In genomic region chr16:29248306-29248960, GRCh38 we compare ENCODE assay signal across 1 cellular context.
TF ChIP-seq lines count a peak whose summit lies in the region.

No MANE protein-coding gene starts in this region.

TF ChIP-seq in K562, 482 proteins besides CTCF, POLR2A, EP300 and RAD21:
- peak; percentile 40; the same call in 1 of the 2 replicates for TF ChIP-seq ZBTB17 (CRISPR knock-in tag; IDR thresholded peaks at IDR 0.05)
